29 cellular contexts compared by ENCODE assay signal in the genomic region with DNA sequence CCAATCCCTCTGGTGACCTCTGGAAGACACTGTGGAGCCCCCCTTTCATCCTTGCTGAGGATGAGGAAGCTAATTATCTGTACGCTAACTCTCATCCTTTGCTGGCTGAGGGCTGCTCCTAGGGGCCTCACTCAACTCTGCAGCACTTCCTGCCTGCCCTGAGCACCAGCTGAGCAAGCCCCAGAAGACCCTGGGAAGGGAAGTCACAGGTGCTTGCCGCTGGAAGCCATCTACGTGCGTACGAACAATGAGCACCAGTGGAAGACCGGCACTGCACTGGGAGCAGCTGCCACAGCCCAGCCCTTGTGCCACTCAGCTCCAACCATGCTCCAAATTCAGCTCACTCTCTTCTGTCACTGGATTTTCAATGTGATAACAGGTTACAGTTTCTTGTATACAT.
A peak's percentile ranks its signal among the peaks of the same experiment; 100 is the strongest.
DNase-seq lines count a peak whose midpoint lies in the region; ATAC-seq and TF ChIP-seq lines count a peak whose summit lies in the region.
"Had no signal": no experiment of that assay in that cellular context is flagged by ENCODE, and none has a peak within 500 bp of the region (broad histone marks: within the 10 kb centered on the region; RNA-seq: fewer than 3 reads in every experiment).

No MANE protein-coding gene starts in this region.

- no peak for ATAC-seq in HG03095 (IDR thresholded peaks at IDR 0.05; ENCODE audit: unreplicated experiment)
- ATAC-seq in activated CD8-positive, alpha-beta memory T cell treated with anti-CD3 and anti-CD28 coated beads, Interleukin-2, amount 10 ng/mL, durations not matched to agents 7 days and 5 days, result no peak
- ATAC-seq in stimulated activated naive CD8-positive, alpha-beta T cell treated with anti-CD3 and anti-CD28 coated beads, Interleukin-15, amount 100 ng/mL, for 72 hours, result no peak
- ATAC-seq: A549; activated T-helper 17 cell treated with anti-CD3 and anti-CD28 coated beads, Interleukin-2, amount 50 U/mL, for 72 hours; left ventricle myocardium superior; naive thymus-derived CD4-positive, alpha-beta T cell; T-cell had no signal

- peaks cover 8% of the 10 kb centered on the region for H3K4me1 ChIP-seq in OCI-LY7 (ENCODE audit: insufficient read depth, low read length, poor library complexity, severe bottlenecking)
- peaks cover 7% of the 10 kb centered on the region for H3K4me1 ChIP-seq in neural progenitor cell
- H3K4me1 ChIP-seq: A549 had no signal

- H3K36me3 ChIP-seq in OCI-LY7 (ENCODE audit: insufficient read depth, low read length) (no peaks in the 10 kb centered on the region), neural progenitor cell (no peaks in the 10 kb centered on the region)
- H3K36me3 ChIP-seq: brain microvascular endothelial cell, ovary, right atrium auricular region, tibial nerve had no signal

- no peak overlapping the region for H3K4me3 ChIP-seq in OCI-LY7 (ENCODE audit: low read depth, low read length, poor library complexity, severe bottlenecking)
- H3K4me3 ChIP-seq in neural progenitor cell, result no peak overlapping the region
- H3K4me3 ChIP-seq: A549, ovary, right atrium auricular region, tibial nerve had no signal

- CTCF ChIA-PET in OCI-LY7 (lab: Charles Lee; ENCODE audit: unreplicated experiment), result no interaction called here
- CTCF ChIA-PET in activated CD8-positive, alpha-beta memory T cell treated with anti-CD3 and anti-CD28 coated beads, Interleukin-2, amount 10 ng/mL, durations not matched to agents 7 days and 5 days (lab: Charles Lee), result no interaction called here

- in situ Hi-C loops in KBM-7 (cut with MboI; ENCODE audit: low pct_unique_long_range_greater_than_20kb, low sequenced_read_pairs), result no loop called here

- no peak overlapping the region for H3K9ac ChIP-seq in neural progenitor cell
- H3K9ac ChIP-seq: KMS-11 had no signal

- H3K9me2 ChIP-seq in OCI-LY7 (ENCODE audit: insufficient read depth, low read length), result no peaks in the 10 kb centered on the region

- no peak overlapping the region for H3K27ac Mint-ChIP-seq in neural progenitor cell
- H3K27ac Mint-ChIP-seq in activated CD8-positive, alpha-beta memory T cell treated with anti-CD3 and anti-CD28 coated beads, Interleukin-2, amount 10 ng/mL, durations not matched to agents 7 days and 5 days, result no peak overlapping the region
- H3K27ac Mint-ChIP-seq in stimulated activated naive CD8-positive, alpha-beta T cell treated with anti-CD3 and anti-CD28 coated beads, Interleukin-15, amount 100 ng/mL, for 72 hours, result no peak overlapping the region
- H3K27ac Mint-ChIP-seq: activated T-helper 17 cell treated with anti-CD3 and anti-CD28 coated beads, Interleukin-2, amount 50 U/mL, for 72 hours; B cell; mesothelial cell of epicardium; naive thymus-derived CD4-positive, alpha-beta T cell; T-cell had no signal

- H3K27ac ChIP-seq in OCI-LY7 (ENCODE audit: low read depth, low read length, poor library complexity, severe bottlenecking) (no peak overlapping the region), neural progenitor cell (no peak overlapping the region)
- H3K27ac ChIP-seq: A549, brain microvascular endothelial cell, KMS-11, ovary, right atrium auricular region, tibial nerve had no signal

- no peaks in the 10 kb centered on the region for H3K27me3 ChIP-seq in neural progenitor cell
- H3K27me3 ChIP-seq: brain microvascular endothelial cell, ovary, right atrium auricular region, tibial nerve had no signal

- H3K9me3 Mint-ChIP-seq in neural progenitor cell, result no peaks in the 10 kb centered on the region
- H3K9me3 Mint-ChIP-seq in activated CD8-positive, alpha-beta memory T cell treated with anti-CD3 and anti-CD28 coated beads, Interleukin-2, amount 10 ng/mL, durations not matched to agents 7 days and 5 days (ENCODE audit: low read depth), result no peaks in the 10 kb centered on the region
- no peaks in the 10 kb centered on the region for H3K9me3 Mint-ChIP-seq in stimulated activated naive CD8-positive, alpha-beta T cell treated with anti-CD3 and anti-CD28 coated beads, Interleukin-15, amount 100 ng/mL, for 72 hours
- H3K9me3 Mint-ChIP-seq: activated T-helper 17 cell treated with anti-CD3 and anti-CD28 coated beads, Interleukin-2, amount 50 U/mL, for 72 hours; H9; mesothelial cell of epicardium; T-cell had no signal

- H3F3A ChIP-seq in neural progenitor cell (ENCODE audit: low read depth), result no peaks in the 10 kb centered on the region

- H3K27me3 Mint-ChIP-seq in neural progenitor cell (ENCODE audit: insufficient read depth, low read depth), result peaks cover 15% of the 10 kb centered on the region
- no peaks in the 10 kb centered on the region for H3K27me3 Mint-ChIP-seq in activated CD8-positive, alpha-beta memory T cell treated with anti-CD3 and anti-CD28 coated beads, Interleukin-2, amount 10 ng/mL, durations not matched to agents 7 days and 5 days
- peaks cover 23% of the 10 kb centered on the region for H3K27me3 Mint-ChIP-seq in stimulated activated naive CD8-positive, alpha-beta T cell treated with anti-CD3 and anti-CD28 coated beads, Interleukin-15, amount 100 ng/mL, for 72 hours

- H2AFZ ChIP-seq in OCI-LY7 (ENCODE audit: low read length) (0 out of 2 replicates have a peak overlapping the region, but pooled peaks have one; percentile 7), neural progenitor cell (replicated peaks) (peak overlapping the region; percentile 66)

- H4K20me1 ChIP-seq in OCI-LY7 (ENCODE audit: insufficient read depth, low read length) (no peaks in the 10 kb centered on the region), neural progenitor cell (ENCODE audit: low read depth) (no peaks in the 10 kb centered on the region)

- BruUV-seq in OCI-LY7 (replicated peaks; lab: Mats Ljungman, UMichigan), result no TSS peak

- no peaks in the 10 kb centered on the region for H3K9me3 ChIP-seq in OCI-LY7 (ENCODE audit: low read length)
- no peaks in the 10 kb centered on the region for H3K9me3 ChIP-seq in neural progenitor cell (ENCODE audit: low read depth)
- H3K9me3 ChIP-seq: A549, ovary, right atrium auricular region, tibial nerve had no signal

- H3K4me2 ChIP-seq in OCI-LY7 (ENCODE audit: low read length), result no peak overlapping the region
- no peak overlapping the region for H3K4me2 ChIP-seq in neural progenitor cell
- H3K4me2 ChIP-seq: A549, KMS-11 had no signal

- no peak overlapping the region for H3K4me3 Mint-ChIP-seq in neural progenitor cell
- no peak overlapping the region for H3K4me3 Mint-ChIP-seq in activated CD8-positive, alpha-beta memory T cell treated with anti-CD3 and anti-CD28 coated beads, Interleukin-2, amount 10 ng/mL, durations not matched to agents 7 days and 5 days
- H3K4me3 Mint-ChIP-seq in stimulated activated naive CD8-positive, alpha-beta T cell treated with anti-CD3 and anti-CD28 coated beads, Interleukin-15, amount 100 ng/mL, for 72 hours, result no peak overlapping the region
- H3K4me3 Mint-ChIP-seq: activated T-helper 17 cell treated with anti-CD3 and anti-CD28 coated beads, Interleukin-2, amount 50 U/mL, for 72 hours; B cell; H9; mesothelial cell of epicardium; T-cell had no signal

- intact Hi-C loops in OCI-LY7 (cut with micrococcal nuclease; ENCODE audit: unreplicated experiment), result no loop called here

- peak; percentile 49 for DNase-seq in NCI-H345 (lab: John Stamatoyannopoulos, UW)
- no peak for DNase-seq in NCI-H345 treated with DMSO at 0.1 percent for 48 hours (lab: John Stamatoyannopoulos, UW; ENCODE audit: unreplicated experiment)
- peak; percentile 4 for DNase-seq in KBM-7
- DNase-seq in OCI-LY7 (ENCODE audit: low spot score), result peak; percentile 66
- no peak for DNase-seq in neural progenitor cell (ENCODE audit: low spot score)
- DNase-seq in activated CD8-positive, alpha-beta memory T cell treated with anti-CD3 and anti-CD28 coated beads, Interleukin-2, amount 10 ng/mL, durations not matched to agents 7 days and 5 days, result no peak
- no peak for DNase-seq in stimulated activated naive CD8-positive, alpha-beta T cell treated with anti-CD3 and anti-CD28 coated beads, Interleukin-15, amount 100 ng/mL, for 72 hours
- DNase-seq: activated CD4-positive, alpha-beta T cell treated with anti-CD3 and anti-CD28 coated beads, Interleukin-2, amount 50 U/mL, for 48 hours; activated CD4-positive, CD25-positive, alpha-beta regulatory T cell; activated naive CD4-positive, alpha-beta T cell treated with anti-CD3 and anti-CD28 coated beads, Interleukin-2, amount 50 U/mL, for 16 hours; amniotic stem cell; brain microvascular endothelial cell; H9; islet precursor cell; left ventricle myocardium superior; NCI-H1048; NCI-H187; NCI-H69; ovary; T-cell had no signal

- H3K4me1 Mint-ChIP-seq in neural progenitor cell, result peaks cover 34% of the 10 kb centered on the region
- no peaks in the 10 kb centered on the region for H3K4me1 Mint-ChIP-seq in activated CD8-positive, alpha-beta memory T cell treated with anti-CD3 and anti-CD28 coated beads, Interleukin-2, amount 10 ng/mL, durations not matched to agents 7 days and 5 days
- H3K4me1 Mint-ChIP-seq in stimulated activated naive CD8-positive, alpha-beta T cell treated with anti-CD3 and anti-CD28 coated beads, Interleukin-15, amount 100 ng/mL, for 72 hours, result peaks cover 6% of the 10 kb centered on the region
- H3K4me1 Mint-ChIP-seq: activated T-helper 17 cell treated with anti-CD3 and anti-CD28 coated beads, Interleukin-2, amount 50 U/mL, for 72 hours; B cell; T-cell had no signal

- POLR2A ChIA-PET in OCI-LY7 (lab: Charles Lee), result interaction anchor here (1.1 kb wide), 1 partner anchor 14 kb away, joined by 3 read pairs; no protein-coding TSS in a partner anchor

- H3K36me3 Mint-ChIP-seq in neural progenitor cell, result no peaks in the 10 kb centered on the region
- H3K36me3 Mint-ChIP-seq in activated CD8-positive, alpha-beta memory T cell treated with anti-CD3 and anti-CD28 coated beads, Interleukin-2, amount 10 ng/mL, durations not matched to agents 7 days and 5 days, result no peaks in the 10 kb centered on the region
- H3K36me3 Mint-ChIP-seq: mesothelial cell of epicardium; naive thymus-derived CD4-positive, alpha-beta T cell; T-cell had no signal

- no peak for TF ChIP-seq CTCF in OCI-LY7 (conservative IDR thresholded peaks at IDR 0.05; ENCODE audit: low read length)
- TF ChIP-seq CTCF in neural progenitor cell (IDR thresholded peaks at IDR 0.05), result no peak

- no peaks in the 10 kb centered on the region for H3K79me2 ChIP-seq in OCI-LY7 (ENCODE audit: insufficient read depth, low read depth, low read length)
- H3K79me2 ChIP-seq in neural progenitor cell (ENCODE audit: low read depth), result no peaks in the 10 kb centered on the region

Comparison
In these comparisons a context has a peak if more than half of its experiments do, and no peak if none do; other contexts are left out.
1. DNase-seq: peak in NCI-H345 (single experiment), KBM-7 (single experiment) and OCI-LY7 (single experiment); none in NCI-H345 treated with DMSO at 0.1 percent for 48 hours (single experiment), neural progenitor cell (single experiment), activated CD8-positive, alpha-beta memory T cell treated with anti-CD3 and anti-CD28 coated beads, Interleukin-2, amount 10 ng/mL, durations not matched to agents 7 days and 5 days (single experiment) and stimulated activated naive CD8-positive, alpha-beta T cell treated with anti-CD3 and anti-CD28 coated beads, Interleukin-15, amount 100 ng/mL, for 72 hours (0 of 2).